In the genomic region with DNA sequence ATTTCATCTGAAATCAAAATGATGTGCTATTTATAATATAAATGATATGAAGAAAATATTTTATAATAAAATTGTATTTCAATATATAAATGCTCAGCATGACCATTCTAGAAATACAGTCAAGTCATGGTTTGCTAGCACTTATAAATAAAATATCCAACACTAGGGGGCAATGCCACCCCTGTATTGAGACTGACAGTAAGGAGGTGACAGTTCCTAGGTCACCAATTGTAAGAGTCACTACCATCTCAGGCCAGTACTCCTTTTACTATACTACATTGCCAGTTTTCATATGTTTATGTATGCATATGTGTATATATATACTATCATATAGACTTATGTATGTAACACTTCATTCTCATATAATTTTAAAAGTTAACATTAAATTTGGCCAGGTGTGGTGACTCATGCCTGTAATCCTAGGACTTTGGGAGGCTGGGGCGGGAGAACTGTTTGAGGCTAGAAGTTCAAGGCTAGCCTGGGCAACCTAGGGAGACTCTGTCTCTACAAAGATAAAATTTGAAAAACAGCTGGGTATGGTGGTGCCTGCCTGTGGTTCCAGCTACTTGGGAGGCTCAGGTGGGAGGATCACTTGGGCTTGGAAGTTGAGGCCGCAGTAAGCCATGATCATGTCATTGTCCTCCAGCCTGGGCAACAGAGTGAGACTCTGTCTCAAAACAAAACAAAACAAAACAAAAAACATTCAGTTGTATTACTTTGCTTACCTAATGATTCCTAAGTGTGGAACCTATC, we compare ENCODE assay signal across 8 cellular contexts. TPM values are rescaled to one million over a fixed set of nuclear protein-coding genes. Genes with fewer than 3 reads are reported as not detected.
DNase-seq lines count a peak whose midpoint lies in the region; ATAC-seq and TF ChIP-seq lines count a peak whose summit lies in the region.

No MANE protein-coding gene starts in this region.

- H3K4me3 ChIP-seq in AG10803 (ENCODE audit: low read length) (no peak overlapping the region), esophagus squamous epithelium (no peak overlapping the region), psoas muscle (no peak overlapping the region)

- WGBS in esophagus squamous epithelium, 2 donors: 89 to 96% methylated on average over 2 of the region's 2 CpGs
- WGBS in psoas muscle, 3 donors: 92 to 93% (median 93%) methylated on average over 2 of the region's 2 CpGs

- intact Hi-C loops in esophagus squamous epithelium (cut with DNase I): no loop called here
- intact Hi-C loops in psoas muscle (cut with DNase I): loop anchor here (2.0 to 5.0 kb wide), 2 partner anchors 45 to 46 kb away; a partner anchor contains a TSS

- H3K27ac ChIP-seq in esophagus squamous epithelium (no peak overlapping the region), psoas muscle (no peak overlapping the region)

- no peak for TF ChIP-seq POLR2A in esophagus squamous epithelium (IDR thresholded peaks at IDR 0.05)

- ATAC-seq in HG02759 (IDR thresholded peaks at IDR 0.05; ENCODE audit: unreplicated experiment) (peak; percentile 22), psoas muscle (peak in 2 of 4 donors; percentile 27 to 39), GM19023 (IDR thresholded peaks at IDR 0.05; ENCODE audit: unreplicated experiment) (no peak)

- H3K27me3 ChIP-seq in esophagus squamous epithelium (no peaks in the 10 kb centered on the region), psoas muscle (ENCODE audit: insufficient read depth in 3 of 3, low read length in 2 of 3) (no peaks in the 10 kb centered on the region)

- H3K4me1 ChIP-seq in esophagus squamous epithelium (peaks cover 0 to 27% (median 18%) of the 10 kb centered on the region in 3 donors), psoas muscle (peaks cover 16% of the 10 kb centered on the region)

- no peaks in the 10 kb centered on the region for H3K9me3 ChIP-seq in esophagus squamous epithelium
- H3K9me3 ChIP-seq in psoas muscle: no peaks in the 10 kb centered on the region

- peak; percentile 58 for TF ChIP-seq CTCF in AG10803 (conservative IDR thresholded peaks at IDR 0.05; ENCODE audit: low read length)
- peak; percentile 58 for TF ChIP-seq CTCF in GM10266 (IDR thresholded peaks at IDR 0.05; ENCODE audit: control insufficient read depth, insufficient read depth, low read depth, missing control alignments)
- TF ChIP-seq CTCF in esophagus squamous epithelium (IDR thresholded peaks at IDR 0.05): peak; percentile 14 to 67 (median 48)
- TF ChIP-seq CTCF in psoas muscle (IDR thresholded peaks at IDR 0.05): peak; percentile 52

- peak; percentile 60 for DNase-seq in AG10803 (ENCODE audit: low read depth)
- peak; percentile 62 for DNase-seq in GM10266 (ENCODE audit: extremely low spot score)
- peak; percentile 68 for DNase-seq in NCI-H1436 (lab: John Stamatoyannopoulos, UW)
- DNase-seq in SK-N-DZ (ENCODE audit: low spot score): peak; percentile 73
- DNase-seq in esophagus squamous epithelium (lab: John Stamatoyannopoulos, UW): no peak
- DNase-seq in psoas muscle: no peak

- H3K36me3 ChIP-seq in esophagus squamous epithelium (no peaks in the 10 kb centered on the region), psoas muscle (ENCODE audit: insufficient read depth in 1 of 2, low read depth in 1 of 2) (no peaks in the 10 kb centered on the region)

RNA-seq across cellular contexts. Expression of a gene that starts 2.4 kb away (rescaled TPM):
- 5.3 and 7.5 TPM in 2 replicates for polyA plus RNA-seq in SK-N-DZ (2014; cell fraction: cytosol; rRNA removed)
- polyA plus RNA-seq in SK-N-DZ (2014; cell fraction: nucleus; rRNA removed): 3.6 and 4.3 TPM in 2 replicates
- total RNA-seq in esophagus squamous epithelium: 10 to 100 TPM in 3 of 4 donors, 1 to 10 TPM in 1; 7.3 to 20.0 (median 14.0) TPM
- 10 to 100 TPM; 27.6 to 43.7 (median 33.5) TPM for total RNA-seq in psoas muscle
- polyA plus RNA-seq in psoas muscle: 10 to 100 TPM in 2 of 3 donors, 1 to 10 TPM in 1; 8.3 to 21.6 (median 10.3) TPM

RNA-seq across cellular contexts. Expression of a gene that starts 45.4 kb away (rescaled TPM):
- polyA plus RNA-seq in SK-N-DZ (2014; cell fraction: cytosol; rRNA removed): 101 and 107 TPM in 2 replicates
- polyA plus RNA-seq in SK-N-DZ (2014; cell fraction: nucleus; rRNA removed): 98.8 and 136 TPM in 2 replicates
- total RNA-seq in esophagus squamous epithelium (10 to 100 TPM; 33.8 to 60.5 (median 48.1) TPM), psoas muscle (10 to 100 TPM; 15.7 to 20.8 (median 18.8) TPM)
- polyA plus RNA-seq in psoas muscle: 10 to 100 TPM; 16.5 to 22.7 (median 22.0) TPM

Comparison
In these comparisons a context has a peak if more than half of its experiments do, and no peak if none do; other contexts are left out.
1. DNase-seq: peak in AG10803 (single experiment), GM10266 (single experiment), NCI-H1436 (single experiment) and SK-N-DZ (single experiment); none in esophagus squamous epithelium (single experiment) and psoas muscle (0 of 2).
2. Peak in every context shown above with its lines, with median percentiles within 50 percentile points of each other: CTCF ChIP-seq.